8 cellular contexts compared by ENCODE assay signal in genomic region chr14:54509546-54510501, GRCh38. TPM values are rescaled to one million over a fixed set of nuclear protein-coding genes. Genes with fewer than 3 reads are reported as not detected.
A peak's percentile ranks its signal among the peaks of the same experiment; 100 is the strongest.
DNase-seq lines count a peak whose midpoint lies in the region; ATAC-seq and TF ChIP-seq lines count a peak whose summit lies in the region.

Gene CGRRF1 (plus strand): TSS chr14:54509906. CDS start chr14:54509960, 54 bp downstream.

- H3K27ac ChIP-seq in 22Rv1 = peak within 1 kb of the TSS; percentile 56
- peak within 1 kb of the TSS; percentile 81 for H3K27ac ChIP-seq in hepatocyte

- H3K4me2 ChIP-seq in hepatocyte = peak within 1 kb of the TSS; percentile 80

- no peaks in the 10 kb centered on the region for H4K20me1 ChIP-seq in hepatocyte (ENCODE audit: insufficient read depth, poor library complexity, severe bottlenecking)

- H3K9me2 ChIP-seq in hepatocyte (replicated peaks; ENCODE audit: insufficient read depth) = no peaks in the 10 kb centered on the region

- DNase-seq in NCI-H2081 (lab: John Stamatoyannopoulos, UW) = peak; percentile 96 to 97
- peak; percentile 98 for DNase-seq in T1000 (lab: John Stamatoyannopoulos, UW)
- peak; percentile 100 for DNase-seq in astrocyte of the hippocampus (ENCODE audit: low read depth, low spot score)
- DNase-seq in hepatocyte (ENCODE audit: low spot score) = peak; percentile 99
- peak; percentile 95 for DNase-seq in retinal pigment epithelial cell (ENCODE audit: low read depth)

- peaks cover 46% of the 10 kb centered on the region for H3K79me2 ChIP-seq in hepatocyte

- H3K9me3 ChIP-seq in hepatocyte (ENCODE audit: low read depth) = no peaks in the 10 kb centered on the region

- H3K36me3 ChIP-seq in hepatocyte (replicated peaks; ENCODE audit: insufficient read depth, low read depth) = no peaks in the 10 kb centered on the region

- H3K4me1 ChIP-seq in hepatocyte (ENCODE audit: insufficient read depth) = peaks cover 6% of the 10 kb centered on the region

- 2% methylated on average over 66 of the region's 66 CpGs for WGBS in hepatocyte (ENCODE audit: low lambda C conversion rate, missing lambda C conversion rate)

- H2AFZ ChIP-seq in hepatocyte = peak within 1 kb of the TSS; percentile 75

- peak; percentile 95 for ATAC-seq in GM18511 (IDR thresholded peaks at IDR 0.05; ENCODE audit: unreplicated experiment)
- peak; percentile 96 for ATAC-seq in HG03039 (IDR thresholded peaks at IDR 0.05; ENCODE audit: unreplicated experiment)

- TF ChIP-seq CTCF in 22Rv1 (IDR thresholded peaks at IDR 0.05) (peak; percentile 72), hepatocyte (IDR thresholded peaks at IDR 0.05; ENCODE audit: poor library complexity) (peak; percentile 50), retinal pigment epithelial cell (conservative IDR thresholded peaks at IDR 0.05; ENCODE audit: low read depth, low read length) (peak; percentile 33)

- peak within 1 kb of the TSS; percentile 71 for H3K4me3 ChIP-seq in hepatocyte
- peak within 1 kb of the TSS; percentile 91 for H3K4me3 ChIP-seq in retinal pigment epithelial cell (ENCODE audit: low read length)

- H3K27me3 ChIP-seq in hepatocyte = no peaks in the 10 kb centered on the region

RNA-seq across cellular contexts. Expression of gene CGRRF1, which starts in this region (rescaled TPM):
- 24.9 and 27.0 TPM in 2 replicates for total RNA-seq in hepatocyte
- 20.7 and 22.9 TPM in 2 replicates for polyA plus RNA-seq in hepatocyte

Comparison
In these comparisons a context has a peak if more than half of its experiments do, and no peak if none do; other contexts are left out.
1. Peak in every context shown above with its lines: DNase-seq, ATAC-seq, H3K4me3 ChIP-seq and H3K27ac ChIP-seq.